Comparison of ENCODE assay signal across 24 cellular contexts in the genomic region with DNA sequence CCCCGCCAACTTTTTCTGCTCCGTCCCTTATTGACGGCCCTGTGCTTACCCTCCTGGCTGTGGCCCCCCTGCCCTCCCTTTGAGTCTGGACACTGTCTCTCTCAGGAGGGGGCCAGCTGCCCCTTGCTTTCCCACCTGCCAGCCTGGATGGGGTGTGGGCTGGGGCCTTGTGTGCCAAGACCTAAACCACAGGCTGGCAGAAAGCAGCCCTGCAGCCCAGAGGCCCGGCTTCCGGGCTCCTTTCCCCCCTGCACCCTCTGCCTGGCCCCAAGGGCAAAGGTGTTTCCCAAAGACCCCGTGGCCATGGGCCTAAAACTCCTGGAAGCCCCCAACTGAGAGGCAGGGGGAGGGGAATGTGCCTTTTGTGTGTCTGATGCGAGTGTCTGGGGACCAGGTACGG.
"Had no signal": no experiment of that assay in that cellular context is flagged by ENCODE, and none has a peak within 500 bp of the region (broad histone marks: within the 10 kb centered on the region; RNA-seq: fewer than 3 reads in every experiment).

No MANE protein-coding gene starts in this region.

- H3K9me3 Mint-ChIP-seq: activated naive CD4-positive, alpha-beta T cell treated with anti-CD3 and anti-CD28 coated beads, Interleukin-2, amount 50 U/mL, for 24 hours; activated T-cell treated with anti-CD3 and anti-CD28 coated beads, Interleukin-2, amount 50 U/mL, for 24 hours; activated T-helper 1 cell treated with anti-CD3 and anti-CD28 coated beads, Interleukin-12 subunit alpha, Interleukin-12 subunit beta, Interleukin-2, Interleukin-4 antibody, amounts not matched to agents 30 ng/mL and 10 ng/mL and 1 ng/mL, durations not matched to agents 14 hours and 24 hours and 36 hours; T-helper 1 cell treated with Interleukin-12 subunit alpha and Interleukin-12 subunit beta and Interleukin-4 antibody, amounts not matched to agents 30 μg/mL and 1 μg/mL, for 36 hours; WTC11 had no signal

- H3K4me1 Mint-ChIP-seq: activated naive CD4-positive, alpha-beta T cell treated with anti-CD3 and anti-CD28 coated beads, Interleukin-2, amount 50 U/mL, for 24 hours; WTC11 had no signal

- H3K27me3 Mint-ChIP-seq: activated naive CD4-positive, alpha-beta T cell treated with anti-CD3 and anti-CD28 coated beads, Interleukin-2, amount 50 U/mL, for 24 hours; activated T-cell treated with anti-CD3 and anti-CD28 coated beads, Interleukin-2, amount 50 U/mL, for 24 hours had no signal

- H3K27ac Mint-ChIP-seq: activated CD8-positive, alpha-beta T cell treated with anti-CD3 and anti-CD28 coated beads, Interleukin-2, amount 10 ng/mL, durations not matched to agents 7 days and 5 days; activated naive CD4-positive, alpha-beta T cell treated with anti-CD3 and anti-CD28 coated beads, Interleukin-2, amount 50 U/mL, for 24 hours; activated T-cell treated with anti-CD3 and anti-CD28 coated beads, Interleukin-2, amount 50 U/mL, for 24 hours; activated T-helper 1 cell treated with anti-CD3 and anti-CD28 coated beads, Interleukin-12 subunit alpha, Interleukin-12 subunit beta, Interleukin-2, Interleukin-4 antibody, amounts not matched to agents 30 ng/mL and 10 ng/mL and 1 ng/mL, durations not matched to agents 14 hours and 24 hours and 36 hours; T-helper 1 cell treated with Interleukin-12 subunit alpha and Interleukin-12 subunit beta and Interleukin-4 antibody, amounts not matched to agents 30 μg/mL and 1 μg/mL, for 36 hours; WTC11 had no signal

- ATAC-seq: activated CD8-positive, alpha-beta T cell treated with anti-CD3 and anti-CD28 coated beads, Interleukin-2, amount 10 ng/mL, durations not matched to agents 7 days and 5 days; PC-3; WTC11 had no signal

- H3K4me3 Mint-ChIP-seq: activated CD8-positive, alpha-beta T cell treated with anti-CD3 and anti-CD28 coated beads, Interleukin-2, amount 10 ng/mL, durations not matched to agents 7 days and 5 days; activated naive CD4-positive, alpha-beta T cell treated with anti-CD3 and anti-CD28 coated beads, Interleukin-2, amount 50 U/mL, for 24 hours; activated T-cell treated with anti-CD3 and anti-CD28 coated beads, Interleukin-2, amount 50 U/mL, for 24 hours; activated T-helper 1 cell treated with anti-CD3 and anti-CD28 coated beads, Interleukin-12 subunit alpha, Interleukin-12 subunit beta, Interleukin-2, Interleukin-4 antibody, amounts not matched to agents 30 ng/mL and 10 ng/mL and 1 ng/mL, durations not matched to agents 14 hours and 24 hours and 36 hours; T-helper 1 cell treated with Interleukin-12 subunit alpha and Interleukin-12 subunit beta and Interleukin-4 antibody, amounts not matched to agents 30 μg/mL and 1 μg/mL, for 36 hours; WTC11 had no signal

- H3K36me3 Mint-ChIP-seq: activated naive CD4-positive, alpha-beta T cell treated with anti-CD3 and anti-CD28 coated beads, Interleukin-2, amount 50 U/mL, for 24 hours had no signal

- DNase-seq: activated CD4-positive, alpha-beta T cell treated with anti-CD3 and anti-CD28 coated beads for 48 hours; activated CD4-positive, alpha-beta T cell treated with anti-CD3 and anti-CD28 coated beads, Interleukin-2, amount 50 U/mL, for 4 hours; activated CD4-positive, CD25-positive, alpha-beta regulatory T cell treated with anti-CD3 and anti-CD28 coated beads, Interleukin-2, amount 50 U/mL, for 72 hours; activated CD8-positive, alpha-beta T cell treated with anti-CD3 and anti-CD28 coated beads, Interleukin-2, amount 10 ng/mL, durations not matched to agents 7 days and 5 days; activated effector memory CD4-positive, alpha-beta T cell treated with Interleukin-2 at 50 U/mL for 16 hours; activated naive CD4-positive, alpha-beta T cell; activated T-cell treated with anti-CD3 and anti-CD28 coated beads, Interleukin-2, amount 50 U/mL, for 24 hours; aorta; central memory CD4-positive, alpha-beta T cell; KG1; NCI-H1092; NCI-H1417; NCI-H2029; NCI-H2107; NCI-H2171 treated with DMSO at 0.1 percent for 48 hours; NCI-H226; NCI-H526; NCI-H774; PC-3; SHP77 had no signal
